Comparison of ENCODE assay signal across 9 cellular contexts in the genomic region with DNA sequence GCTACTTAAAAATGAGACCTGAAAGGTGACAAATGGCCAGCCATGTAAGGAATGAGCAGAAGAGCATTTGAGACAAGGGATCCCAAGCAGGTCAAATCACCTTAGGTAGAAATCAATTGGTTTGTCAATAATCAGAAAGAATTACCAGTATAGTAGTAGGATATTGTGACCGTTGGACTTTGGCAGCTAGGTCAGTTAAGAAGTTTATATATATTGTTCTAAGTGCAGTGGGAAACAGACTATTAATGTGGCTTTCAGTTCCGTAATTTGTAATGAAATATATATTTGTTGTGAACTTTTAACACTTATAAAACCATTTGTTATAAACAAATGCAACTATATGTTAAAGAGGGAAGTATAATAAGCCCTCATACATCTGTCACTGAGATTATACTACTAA.
"Had no signal": no experiment of that assay in that cellular context is flagged by ENCODE, and none has a peak within 500 bp of the region (broad histone marks: within the 10 kb centered on the region; RNA-seq: fewer than 3 reads in every experiment).

No MANE protein-coding gene starts in this region.

- DNase-seq: GOT3, H7, HFFc6, IMR-90, KG1 had no signal

- FAIRE-seq: HTR-8/SVneo, K562 had no signal

- H3K9me3 ChIP-seq: HAP-1 had no signal

- H3K4me3 ChIP-seq: HAP-1, K562 had no signal

- H3K27ac Mint-ChIP-seq: HFFc6 had no signal

- H3K36me3 ChIP-seq: HAP-1 had no signal

- ATAC-seq: HCT116, K562 had no signal

- H3K4me3 Mint-ChIP-seq: HFFc6 had no signal

- H3K4me1 ChIP-seq: HAP-1 had no signal
